Comparison of ENCODE assay signal across 14 cellular contexts in genomic region chr7:150410680-150411346, GRCh38. TPM values are rescaled to one million over a fixed set of nuclear protein-coding genes. Genes with fewer than 3 reads are reported as not detected.
DNase-seq lines count a peak whose midpoint lies in the region; ATAC-seq and TF ChIP-seq lines count a peak whose summit lies in the region.
"Had no signal": no experiment of that assay in that cellular context is flagged by ENCODE, and none has a peak within 500 bp of the region (broad histone marks: within the 10 kb centered on the region; RNA-seq: fewer than 3 reads in every experiment).

No MANE protein-coding gene starts in this region.

- no peak for TF ChIP-seq CTCF in GM23338 (conservative IDR thresholded peaks at IDR 0.05; ENCODE audit: low read depth in 2 of 2)
- no peak for TF ChIP-seq CTCF in endodermal cell (conservative IDR thresholded peaks at IDR 0.05)
- TF ChIP-seq CTCF in neural progenitor cell (IDR thresholded peaks at IDR 0.05): no peak

- H3K4me3 Mint-ChIP-seq in GM23338 (no peak overlapping the region), endodermal cell (no peak overlapping the region), neural progenitor cell (peak overlapping the region; percentile 63)
- H3K4me3 Mint-ChIP-seq: stimulated activated naive CD8-positive, alpha-beta T cell treated with anti-CD3 and anti-CD28 coated beads, Interleukin-15, Interleukin-2, amounts not matched to agents 100 ng/mL and 50 ng/mL, for 24 hours had no signal

- H3K4me1 ChIP-seq in BLaER1 treated with 17β-estradiol and CSF1 and Interleukin-3, amounts not matched to agents 10 nM and 100 nM: peaks cover 60 to 74% (median 70%) of the 10 kb centered on the region in 10 experiments
- peaks cover 13% of the 10 kb centered on the region for H3K4me1 ChIP-seq in GM23338 (ENCODE audit: insufficient read depth)
- peaks cover 3% of the 10 kb centered on the region for H3K4me1 ChIP-seq in endodermal cell (ENCODE audit: control insufficient read depth, insufficient read depth, low read length)
- H3K4me1 ChIP-seq in neural progenitor cell: peaks cover 9% of the 10 kb centered on the region

- no peaks in the 10 kb centered on the region for H3K9me3 ChIP-seq in BLaER1 treated with 17β-estradiol and CSF1 and Interleukin-3, amounts not matched to agents 10 nM and 100 nM (replicated peaks in 1 of 11)
- H3K9me3 ChIP-seq in endodermal cell (ENCODE audit: control insufficient read depth, low read length) (no peaks in the 10 kb centered on the region), neural progenitor cell (ENCODE audit: low read depth) (no peaks in the 10 kb centered on the region)
- H3K9me3 ChIP-seq: adrenal gland had no signal

- H3K4me3 ChIP-seq in BLaER1 treated with 17β-estradiol and CSF1 and Interleukin-3, amounts not matched to agents 10 nM and 100 nM: no peak overlapping the region
- H3K4me3 ChIP-seq in GM23338 (no peak overlapping the region), endodermal cell (ENCODE audit: low read length) (no peak overlapping the region), neural progenitor cell (no peak overlapping the region)
- H3K4me3 ChIP-seq: adrenal gland had no signal

- H3K79me2 ChIP-seq in GM23338 (replicated peaks; ENCODE audit: insufficient read depth): peaks cover 18% of the 10 kb centered on the region
- H3K79me2 ChIP-seq in neural progenitor cell (ENCODE audit: low read depth): no peaks in the 10 kb centered on the region

- no peaks in the 10 kb centered on the region; the same call in none of the 3 replicates for H3K9me3 Mint-ChIP-seq in GM23338
- H3K9me3 Mint-ChIP-seq in endodermal cell: no peaks in the 10 kb centered on the region
- H3K9me3 Mint-ChIP-seq in neural progenitor cell: no peaks in the 10 kb centered on the region
- H3K9me3 Mint-ChIP-seq: stimulated activated naive CD8-positive, alpha-beta T cell treated with anti-CD3 and anti-CD28 coated beads, Interleukin-15, Interleukin-2, amounts not matched to agents 100 ng/mL and 50 ng/mL, for 24 hours had no signal

- whole genome bisulfite sequencing in endodermal cell (ENCODE audit: insufficient coverage in 1 of 2, insufficient read length in 1 of 2), 2 experiments: 85 to 92% methylated on average over 8 to 10 of the region's 10 CpGs

- peak overlapping the region; percentile 50 to 99 (median 93) for H3K4me2 ChIP-seq in BLaER1 treated with 17β-estradiol and CSF1 and Interleukin-3, amounts not matched to agents 10 nM and 100 nM
- H3K4me2 ChIP-seq in GM23338: no peak overlapping the region
- H3K4me2 ChIP-seq in neural progenitor cell: no peak overlapping the region

- peaks cover 0 to 24% (median 11%) of the 10 kb centered on the region in 11 experiments; a peak in 12 of 22 replicates for H3K36me3 ChIP-seq in BLaER1 treated with 17β-estradiol and CSF1 and Interleukin-3, amounts not matched to agents 10 nM and 100 nM
- peaks cover 5% of the 10 kb centered on the region; the same call in 1 of the 2 replicates for H3K36me3 ChIP-seq in GM23338 (ENCODE audit: insufficient read depth)
- H3K36me3 ChIP-seq in endodermal cell (ENCODE audit: control insufficient read depth, insufficient read depth, low read length): no peaks in the 10 kb centered on the region
- no peaks in the 10 kb centered on the region for H3K36me3 ChIP-seq in neural progenitor cell
- H3K36me3 ChIP-seq: adrenal gland had no signal

- H3K4me1 Mint-ChIP-seq in GM23338 (peaks cover 30% of the 10 kb centered on the region), endodermal cell (peaks cover 14% of the 10 kb centered on the region), neural progenitor cell (peaks cover 46% of the 10 kb centered on the region)

- ATAC-seq in GM23338: no peak
- no peak for ATAC-seq in HG03469 (IDR thresholded peaks at IDR 0.05; ENCODE audit: unreplicated experiment)
- no peak for ATAC-seq in HG03520 (IDR thresholded peaks at IDR 0.05; ENCODE audit: unreplicated experiment)

- peaks cover 0 to 27% (median 0%) of the 10 kb centered on the region in 11 experiments; a peak in 5 of 22 replicates for H4K20me1 ChIP-seq in BLaER1 treated with 17β-estradiol and CSF1 and Interleukin-3, amounts not matched to agents 10 nM and 100 nM
- H4K20me1 ChIP-seq in GM23338 (replicated peaks; ENCODE audit: insufficient read depth) (no peaks in the 10 kb centered on the region; the same call in 1 of the 2 replicates), neural progenitor cell (ENCODE audit: low read depth) (no peaks in the 10 kb centered on the region)

- peak overlapping the region in 2 of 11 experiments; percentile 1 to 8; a peak in 2 of 22 replicates for H3K27ac ChIP-seq in BLaER1 treated with 17β-estradiol and CSF1 and Interleukin-3, amounts not matched to agents 10 nM and 100 nM
- H3K27ac ChIP-seq in GM23338 (ENCODE audit: low read depth): no peak overlapping the region; the same call in 1 of the 2 replicates
- peak overlapping the region; percentile 41 for H3K27ac ChIP-seq in endodermal cell (ENCODE audit: low read depth, low read length)
- H3K27ac ChIP-seq in neural progenitor cell: no peak overlapping the region
- H3K27ac ChIP-seq: adrenal gland had no signal

- H3K27ac Mint-ChIP-seq in GM23338 (peak overlapping the region; percentile 36; the same call in 1 of the 2 replicates), endodermal cell (no peak overlapping the region), neural progenitor cell (peak overlapping the region; percentile 80)
- H3K27ac Mint-ChIP-seq: stimulated activated naive CD8-positive, alpha-beta T cell treated with anti-CD3 and anti-CD28 coated beads, Interleukin-15, Interleukin-2, amounts not matched to agents 100 ng/mL and 50 ng/mL, for 24 hours had no signal

- peaks cover 0 to 15% (median 0%) of the 10 kb centered on the region in 11 experiments; a peak in 3 of 22 replicates for H3K27me3 ChIP-seq in BLaER1 treated with 17β-estradiol and CSF1 and Interleukin-3, amounts not matched to agents 10 nM and 100 nM
- H3K27me3 ChIP-seq in GM23338 (ENCODE audit: insufficient read depth) (no peaks in the 10 kb centered on the region), endodermal cell (ENCODE audit: control insufficient read depth, insufficient read depth, low read length, poor library complexity, severe bottlenecking) (no peaks in the 10 kb centered on the region), neural progenitor cell (no peaks in the 10 kb centered on the region)
- H3K27me3 ChIP-seq: adrenal gland had no signal

- H3K9ac ChIP-seq in BLaER1 treated with 17β-estradiol and CSF1 and Interleukin-3, amounts not matched to agents 10 nM and 100 nM: peak overlapping the region in 3 of 11 experiments; percentile 30 to 43 (median 34); a peak in 3 of 22 replicates
- H3K9ac ChIP-seq in endodermal cell (ENCODE audit: extremely low read depth, low read length, poor library complexity, severe bottlenecking): no peak overlapping the region
- H3K9ac ChIP-seq in neural progenitor cell: no peak overlapping the region

- H3F3A ChIP-seq in GM23338 (replicated peaks; ENCODE audit: low read depth) (0 out of 2 replicates have a peak, but pooled peaks cover 8% of the 10 kb centered on the region), neural progenitor cell (ENCODE audit: low read depth) (peaks cover 13% of the 10 kb centered on the region)

- peaks cover 22% of the 10 kb centered on the region for H3K27me3 Mint-ChIP-seq in GM23338 (ENCODE audit: insufficient read depth, low read depth, poor library complexity)
- peaks cover 1% of the 10 kb centered on the region for H3K27me3 Mint-ChIP-seq in endodermal cell (ENCODE audit: insufficient read depth)
- peaks cover 18% of the 10 kb centered on the region for H3K27me3 Mint-ChIP-seq in neural progenitor cell (ENCODE audit: insufficient read depth, low read depth)
- H3K27me3 Mint-ChIP-seq: stimulated activated naive CD8-positive, alpha-beta T cell treated with anti-CD3 and anti-CD28 coated beads, Interleukin-15, Interleukin-2, amounts not matched to agents 100 ng/mL and 50 ng/mL, for 24 hours had no signal

- peaks cover 53% of the 10 kb centered on the region for H3K36me3 Mint-ChIP-seq in GM23338 (ENCODE audit: low read depth)
- H3K36me3 Mint-ChIP-seq in endodermal cell (ENCODE audit: low read depth): peaks cover 3% of the 10 kb centered on the region
- peaks cover 11% of the 10 kb centered on the region for H3K36me3 Mint-ChIP-seq in neural progenitor cell

- H2AFZ ChIP-seq in GM23338 (no peak overlapping the region), neural progenitor cell (replicated peaks) (no peak overlapping the region)

- no peaks in the 10 kb centered on the region for H3K9me2 ChIP-seq in GM23338 (ENCODE audit: insufficient read depth)

- DNase-seq in GM23338 (ENCODE audit: low spot score) (no peak), endodermal cell (peak; percentile 28), neural progenitor cell (ENCODE audit: low spot score) (no peak), DMS53 (lab: John Stamatoyannopoulos, UW) (no peak), NCI-H69 (lab: John Stamatoyannopoulos, UW) (no peak)
- DNase-seq: dermis blood vessel endothelial cell, KG1, NCI-H1436 had no signal

TF ChIP-seq in GM23338, 12 proteins besides CTCF, POLR2A, EP300 and RAD21 (continues in another document):
- no peak for TF ChIP-seq STAT1 (IDR thresholded peaks at IDR 0.05; ENCODE audit: unreplicated experiment)

RNA-seq across cellular contexts. Expression of gene ZNF775, which starts 31.7 kb away (rescaled TPM):
- total RNA-seq in GM23338 (2014; rRNA removed; shearing (Covaris generic)): 35.2 and 38.2 TPM in 2 replicates
- polyA plus RNA-seq in GM23338 (2016; fragmentation: Nextera tagmentation; extraction: Ambion mirVana): 4.5 and 6.7 TPM in 2 replicates
- 10 to 100 TPM in 1 of 2 donors, 1 to 10 TPM in 1; 10.0 to 11.3 TPM for total RNA-seq in endodermal cell
- polyA plus RNA-seq in endodermal cell (2013, experiment 1 of 2): 18.8 TPM
- 17.2 TPM for polyA plus RNA-seq in endodermal cell (2013, experiment 2 of 2)
- 3.0 and 26.1 TPM in 2 replicates for total RNA-seq in neural progenitor cell (ENCODE audit: low replicate concordance)

RNA-seq across cellular contexts. Expression of gene GIMAP8, which starts 39.6 kb away (rescaled TPM):
- not detected in 2 replicates for total RNA-seq in GM23338 (2014; rRNA removed; shearing (Covaris generic))
- 0.06 TPM in 1 of 2 replicates, not detected in the other for polyA plus RNA-seq in GM23338 (2016; fragmentation: Nextera tagmentation; extraction: Ambion mirVana)
- not detected for total RNA-seq in endodermal cell
- not detected for polyA plus RNA-seq in endodermal cell (2013, experiment 1 of 2)
- not detected for polyA plus RNA-seq in endodermal cell (2013, experiment 2 of 2)
- not detected in 2 replicates for total RNA-seq in neural progenitor cell (ENCODE audit: low replicate concordance)
- polyA plus RNA-seq: fibroblast of lung had no signal

RNA-seq across cellular contexts. Expression of gene REPIN1, which starts 42.2 kb away (rescaled TPM):
- 143 and 156 TPM in 2 replicates for total RNA-seq in GM23338 (2014; rRNA removed; shearing (Covaris generic))
- polyA plus RNA-seq in GM23338 (2016; fragmentation: Nextera tagmentation; extraction: Ambion mirVana): 29.2 and 29.8 TPM in 2 replicates
- 10 to 100 TPM; 85.4 to 94.4 TPM for total RNA-seq in endodermal cell
- polyA plus RNA-seq in endodermal cell (2013, experiment 1 of 2): 136 TPM
- polyA plus RNA-seq in endodermal cell (2013, experiment 2 of 2): 119 TPM
- total RNA-seq in neural progenitor cell (ENCODE audit: low replicate concordance): 18.0 and 58.9 TPM in 2 replicates

Comparison
In these comparisons a context has a peak if more than half of its experiments do, and no peak if none do; other contexts are left out.
1. H3K4me2 ChIP-seq: peak in BLaER1 treated with 17β-estradiol and CSF1 and Interleukin-3, amounts not matched to agents 10 nM and 100 nM (11 of 11); none in GM23338 (single experiment) and neural progenitor cell (single experiment).